ENCODE assay signal across 3 cellular contexts in genomic region chr3:2391876-2392275, GRCh38.
"Had no signal": no experiment of that assay in that cellular context is flagged by ENCODE, and none has a peak within 500 bp of the region (broad histone marks: within the 10 kb centered on the region; RNA-seq: fewer than 3 reads in every experiment).

No MANE protein-coding gene starts in this region.

- DNase-seq: GDM1, GF-D8 had no signal

- ATAC-seq: GM12878 had no signal

- H3K4me3 ChIP-seq: GM12878 had no signal
